In the genomic region with DNA sequence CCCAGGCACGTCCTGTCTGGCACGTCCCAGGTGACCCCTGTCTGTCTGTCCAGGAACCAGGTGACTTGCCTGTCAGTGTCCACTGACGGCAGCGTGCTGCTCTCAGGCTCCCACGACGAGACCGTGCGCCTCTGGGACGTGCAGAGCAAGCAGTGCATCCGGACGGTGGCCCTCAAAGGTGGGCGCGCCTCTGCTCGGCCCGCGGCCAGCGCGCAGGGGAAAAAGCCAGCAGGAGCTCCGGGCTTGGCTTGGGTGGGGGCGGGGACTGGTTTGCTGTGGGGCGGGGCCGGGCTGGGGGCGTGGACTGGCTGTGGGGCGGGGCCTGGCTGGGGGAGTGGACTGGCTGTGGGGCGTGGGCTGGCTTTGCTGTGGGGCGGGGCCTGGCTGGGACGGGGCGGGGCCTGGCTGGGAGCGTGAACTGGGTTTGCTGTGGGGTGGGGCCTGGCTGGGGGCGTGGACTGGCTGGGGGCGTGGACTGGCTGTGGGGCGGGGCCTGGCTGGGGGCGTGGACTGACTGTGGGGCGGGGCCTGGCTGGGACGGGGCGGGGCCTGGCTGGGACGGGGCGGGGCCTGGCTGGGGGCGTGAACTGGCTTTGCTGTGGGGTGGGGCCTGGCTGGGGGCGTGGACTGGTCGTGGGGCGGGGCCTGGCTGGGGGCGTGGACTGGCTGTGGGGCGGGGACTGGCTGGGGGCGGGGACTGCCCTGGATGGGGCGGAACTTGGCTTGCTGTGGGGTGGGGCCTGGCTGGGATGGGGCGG, we compare ENCODE assay signal across 8 cellular contexts. TPM values are rescaled to one million over a fixed set of nuclear protein-coding genes. Genes with fewer than 3 reads are reported as not detected.
DNase-seq lines count a peak whose midpoint lies in the region; TF ChIP-seq lines count a peak whose summit lies in the region.

No MANE protein-coding gene starts in this region.

- H3K9me3 ChIP-seq in WERI-Rb-1 (ENCODE audit: severe bottlenecking) (no peaks in the 10 kb centered on the region), hepatocyte (ENCODE audit: low read depth) (no peaks in the 10 kb centered on the region)

- peaks cover 3% of the 10 kb centered on the region for H3K36me3 Mint-ChIP-seq in type B pancreatic cell

- no peak overlapping the region for H2AFZ ChIP-seq in hepatocyte

- no peak overlapping the region for H3K27ac Mint-ChIP-seq in type B pancreatic cell

- H3K4me3 ChIP-seq in WERI-Rb-1 (ENCODE audit: low read depth, low read length), result no peak overlapping the region
- no peak overlapping the region for H3K4me3 ChIP-seq in cardiac fibroblast (replicated peaks in 1 of 2; ENCODE audit: low read depth in 2 of 2, low read length in 2 of 2)
- H3K4me3 ChIP-seq in hepatocyte, result no peak overlapping the region

- H3K9me2 ChIP-seq in hepatocyte (replicated peaks; ENCODE audit: insufficient read depth), result no peaks in the 10 kb centered on the region

- no peak overlapping the region for H3K4me3 Mint-ChIP-seq in type B pancreatic cell

- in situ Hi-C loops in GM13976 (cut with MboI; ENCODE audit: low sequenced_read_pairs, unreplicated experiment), result no loop called here

- peaks cover 6% of the 10 kb centered on the region for H3K4me1 ChIP-seq in hepatocyte (ENCODE audit: insufficient read depth)

- no peak overlapping the region for H3K4me2 ChIP-seq in hepatocyte

- H3K27ac ChIP-seq in WERI-Rb-1, result peak overlapping the region; percentile 52
- H3K27ac ChIP-seq in hepatocyte, result no peak overlapping the region

- TF ChIP-seq CTCF in GM13976 (IDR thresholded peaks at IDR 0.05; ENCODE audit: borderline replicate concordance, control extremely low read depth, extremely low read depth, insufficient read depth, missing control alignments), result no peak
- TF ChIP-seq CTCF in WERI-Rb-1 (IDR thresholded peaks at IDR 0.05; ENCODE audit: low read depth, low read length), result no peak
- no peak for TF ChIP-seq CTCF in cardiac fibroblast (IDR thresholded peaks at IDR 0.05; ENCODE audit: low read depth, low read length)
- no peak for TF ChIP-seq CTCF in hepatocyte (IDR thresholded peaks at IDR 0.05; ENCODE audit: poor library complexity)
- TF ChIP-seq CTCF in type B pancreatic cell (conservative IDR thresholded peaks at IDR 0.05), result no peak

- DNase-seq in GM13976 (ENCODE audit: low spot score), result peak; percentile 77
- DNase-seq in WERI-Rb-1, result peak; percentile 87
- DNase-seq in cardiac fibroblast (ENCODE audit: low read depth in 2 of 2), result peak; percentile 58 to 64
- DNase-seq in stimulated activated CD4-positive, alpha-beta T cell treated with anti-CD3 and anti-CD28 coated beads, Interleukin-15, amount 100 ng/mL, for 48 hours (ENCODE audit: low read depth in 2 of 2), result peak; percentile 75 to 88
- no peak for DNase-seq in hepatocyte (ENCODE audit: low spot score)
- DNase-seq in A172 (ENCODE audit: low spot score), result no peak
- DNase-seq in amniotic stem cell (lab: John Stamatoyannopoulos, UW), result no peak
- DNase-seq in type B pancreatic cell (ENCODE audit: extremely low spot score, unreplicated experiment), result no peak

- H3K79me2 ChIP-seq in hepatocyte, result no peaks in the 10 kb centered on the region

- no peaks in the 10 kb centered on the region for H4K20me1 ChIP-seq in hepatocyte (ENCODE audit: insufficient read depth, poor library complexity, severe bottlenecking)

- no peaks in the 10 kb centered on the region for H3K4me1 Mint-ChIP-seq in type B pancreatic cell (ENCODE audit: unreplicated experiment)

- no peaks in the 10 kb centered on the region for H3K9me3 Mint-ChIP-seq in type B pancreatic cell

- 97% methylated on average over 16 of the region's 47 CpGs for WGBS in hepatocyte (ENCODE audit: low lambda C conversion rate, missing lambda C conversion rate)

- peaks cover 6% of the 10 kb centered on the region for H3K27me3 ChIP-seq in WERI-Rb-1 (ENCODE audit: insufficient read depth, low read depth, severe bottlenecking)
- peaks cover 8% of the 10 kb centered on the region for H3K27me3 ChIP-seq in hepatocyte

- peaks cover 39% of the 10 kb centered on the region for H3K36me3 ChIP-seq in WERI-Rb-1
- no peaks in the 10 kb centered on the region for H3K36me3 ChIP-seq in hepatocyte (replicated peaks; ENCODE audit: insufficient read depth, low read depth)

- peaks cover 6% of the 10 kb centered on the region for H3K27me3 Mint-ChIP-seq in type B pancreatic cell

RNA-seq across cellular contexts. Expression of gene WDR18, which starts 7.2 kb away (rescaled TPM):
- total RNA-seq in hepatocyte (57.8 and 60.0 TPM in 2 replicates), type B pancreatic cell (ENCODE audit: low replicate concordance) (59.5 and 65.4 TPM in 2 replicates)
- polyA plus RNA-seq in hepatocyte, result 160 and 169 TPM in 2 replicates
- 41.8 and 42.6 TPM in 2 replicates for total RNA-seq in A172 (2014; rRNA removed; shearing (Covaris generic))

RNA-seq across cellular contexts. Expression of gene GRIN3B, which starts 8.9 kb away (rescaled TPM):
- total RNA-seq in hepatocyte (0.30 and 0.64 TPM in 2 replicates), type B pancreatic cell (ENCODE audit: low replicate concordance) (0.65 and 1.00 TPM in 2 replicates)
- 0.48 and 0.49 TPM in 2 replicates for polyA plus RNA-seq in hepatocyte
- total RNA-seq in A172 (2014; rRNA removed; shearing (Covaris generic)), result 0.38 TPM in 1 of 2 replicates, not detected in the other

RNA-seq across cellular contexts. Expression of gene TMEM259, which starts 29.6 kb away (rescaled TPM):
- total RNA-seq in hepatocyte (108 and 169 TPM in 2 replicates), type B pancreatic cell (ENCODE audit: low replicate concordance) (157 and 173 TPM in 2 replicates)
- 311 and 383 TPM in 2 replicates for polyA plus RNA-seq in hepatocyte
- total RNA-seq in A172 (2014; rRNA removed; shearing (Covaris generic)), result 104 and 131 TPM in 2 replicates

RNA-seq across cellular contexts. Expression of gene RNU6-2, which starts 30.0 kb away (rescaled TPM):
- total RNA-seq in hepatocyte (not detected in 2 replicates), type B pancreatic cell (ENCODE audit: low replicate concordance) (not detected in 2 replicates)
- polyA plus RNA-seq in hepatocyte, result not detected in 2 replicates
- not detected in 2 replicates for total RNA-seq in A172 (2014; rRNA removed; shearing (Covaris generic))

RNA-seq across cellular contexts. Expression of gene CNN2, which starts 35.1 kb away (rescaled TPM):
- total RNA-seq in hepatocyte, result 88.5 and 115 TPM in 2 replicates
- 229 and 247 TPM in 2 replicates for polyA plus RNA-seq in hepatocyte
- 219 and 243 TPM in 2 replicates for total RNA-seq in A172 (2014; rRNA removed; shearing (Covaris generic))
- 276 and 279 TPM in 2 replicates for total RNA-seq in type B pancreatic cell (ENCODE audit: low replicate concordance)

Comparison
In these comparisons a context has a peak if more than half of its experiments do, and no peak if none do; other contexts are left out.
1. DNase-seq: peak in GM13976 (single experiment), WERI-Rb-1 (single experiment), cardiac fibroblast (2 of 2) and stimulated activated CD4-positive, alpha-beta T cell treated with anti-CD3 and anti-CD28 coated beads, Interleukin-15, amount 100 ng/mL, for 48 hours (2 of 2); none in hepatocyte (single experiment), A172 (single experiment), amniotic stem cell (single experiment) and type B pancreatic cell (single experiment).